ENCODE assay signal across 1 cellular context in the genomic region with DNA sequence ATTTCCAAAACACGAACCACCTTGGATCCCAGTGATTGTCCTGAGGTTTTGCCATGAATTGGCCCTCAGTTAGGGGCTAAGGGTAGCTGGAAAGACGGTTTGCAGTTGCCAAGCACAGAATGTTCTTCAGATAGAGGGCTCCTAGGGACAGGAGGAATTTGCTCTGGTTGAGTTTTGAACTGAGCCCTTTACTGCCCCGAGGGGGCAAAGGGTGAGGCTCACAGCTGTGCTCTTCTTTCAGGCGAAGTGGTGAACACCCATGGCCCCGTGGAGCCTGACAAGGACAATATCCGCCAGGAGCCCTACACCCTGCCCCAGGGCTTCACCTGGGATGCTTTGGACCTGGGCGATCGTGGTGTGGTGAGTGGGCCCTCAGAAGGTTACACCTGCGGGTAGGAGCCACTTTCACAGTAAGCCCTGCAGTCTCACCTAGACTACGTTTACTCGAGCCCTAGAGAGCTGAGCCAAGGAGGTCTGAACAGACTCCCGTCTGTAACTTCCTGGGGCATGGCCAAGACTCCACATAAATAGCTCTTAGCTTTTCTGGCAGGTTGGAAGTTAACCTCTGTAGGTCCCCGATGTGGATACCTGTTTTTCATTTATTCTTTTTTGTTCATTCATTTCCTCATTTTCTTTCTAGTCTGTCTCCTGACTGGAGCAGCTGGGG.
TF ChIP-seq lines count a peak whose summit lies in the region.

No MANE protein-coding gene starts in this region.

TF ChIP-seq in endothelial cell of umbilical vein, 7 proteins besides CTCF, POLR2A, EP300 and RAD21:
- TF ChIP-seq, protein P1, sequence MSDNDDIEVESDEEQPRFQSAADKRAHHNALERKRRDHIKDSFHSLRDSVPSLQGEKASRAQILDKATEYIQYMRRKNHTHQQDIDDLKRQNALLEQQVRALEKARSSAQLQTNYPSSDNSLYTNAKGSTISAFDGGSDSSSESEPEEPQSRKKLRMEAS (IDR thresholded peaks at IDR 0.05; ENCODE audit: insufficient read depth, insufficient read length), result no peak
- TF ChIP-seq POLR2AphosphoS5 (IDR thresholded peaks at IDR 0.05; ENCODE audit: insufficient read depth, low read depth, low read length) (no peak), MYC (IDR thresholded peaks at IDR 0.05; ENCODE audit: low read depth, low read length) (no peak), JUN (IDR thresholded peaks at IDR 0.05; ENCODE audit: borderline replicate concordance, insufficient read depth, insufficient read length, low read depth) (no peak), GATA2 (IDR thresholded peaks at IDR 0.05; ENCODE audit: insufficient read depth, insufficient read length, low read depth, low read length) (no peak), FOS (IDR thresholded peaks at IDR 0.05; ENCODE audit: borderline replicate concordance, insufficient read depth, low read length) (no peak), EZH2 (IDR thresholded peaks at IDR 0.05; ENCODE audit: borderline replicate concordance, low read depth, low read length, severe bottlenecking) (no peak)
